In the genomic region with DNA sequence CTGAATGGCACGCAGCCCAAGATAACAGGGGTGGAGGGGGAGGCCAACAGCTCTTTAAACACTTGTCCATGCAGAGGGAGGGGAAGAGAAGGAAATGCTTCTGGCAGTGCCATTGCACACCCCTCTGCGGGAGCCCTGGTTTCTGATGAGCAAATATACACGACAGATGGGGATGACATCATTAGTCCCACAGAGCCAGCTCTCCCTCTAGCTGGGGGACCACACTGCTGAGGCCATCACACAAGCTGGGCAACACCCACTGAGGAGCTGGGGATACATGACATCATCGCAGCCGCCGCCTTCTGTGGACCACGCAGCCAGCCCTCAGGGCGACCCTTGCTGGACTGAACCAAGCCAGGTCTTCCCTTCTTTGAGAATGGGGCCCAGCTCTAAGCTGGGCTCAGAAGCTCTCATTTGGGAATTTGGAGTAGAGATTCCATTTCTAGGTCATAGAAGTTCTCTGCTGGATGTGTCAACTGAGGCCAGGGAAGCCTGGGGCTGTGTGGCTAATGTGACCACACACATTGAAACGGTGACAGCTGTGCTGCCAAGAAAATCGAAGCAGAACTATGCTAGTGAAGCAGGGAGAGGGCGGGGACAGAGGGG, we compare ENCODE assay signal across 11 cellular contexts.
DNase-seq lines count a peak whose midpoint lies in the region; ATAC-seq and TF ChIP-seq lines count a peak whose summit lies in the region.
"Had no signal": no experiment of that assay in that cellular context is flagged by ENCODE, and none has a peak within 500 bp of the region (broad histone marks: within the 10 kb centered on the region; RNA-seq: fewer than 3 reads in every experiment).

No MANE protein-coding gene starts in this region.

- H3K9me3 ChIP-seq in gastrocnemius medialis: no peaks in the 10 kb centered on the region

- in situ Hi-C loops in gastrocnemius medialis (cut with MboI; ENCODE audit: low sequenced_read_pairs in 4 of 4): no loop called here

- no peak for TF ChIP-seq POLR2A in gastrocnemius medialis (IDR thresholded peaks at IDR 0.05)

- ATAC-seq in gastrocnemius medialis (no peak), GM21529 (IDR thresholded peaks at IDR 0.05; ENCODE audit: unreplicated experiment) (no peak), HG03354 (IDR thresholded peaks at IDR 0.05; ENCODE audit: poor library complexity, severe bottlenecking, unreplicated experiment) (no peak)

- DNase-seq in NCI-H524 (lab: John Stamatoyannopoulos, UW): peak; percentile 56 to 81
- DNase-seq in NCI-H524 treated with DMSO at 0.1 percent for 48 hours (lab: John Stamatoyannopoulos, UW): no peak
- DNase-seq in NCI-H774 (lab: John Stamatoyannopoulos, UW): peak; percentile 5
- DNase-seq in fibroblast of the aortic adventitia (ENCODE audit: low read depth): peak; percentile 39
- DNase-seq in gastrocnemius medialis: no peak
- no peak for DNase-seq in COLO829 (ENCODE audit: low spot score)
- DNase-seq: activated CD8-positive, alpha-beta memory T cell treated with anti-CD3 and anti-CD28 coated beads, Interleukin-2, amount 50 U/mL, for 4 hours; NCI-H1105 treated with DMSO at 0.1 percent for 48 hours; stimulated activated CD4-positive, alpha-beta T cell treated with anti-CD3 and anti-CD28 coated beads, Interleukin-15, amount 100 ng/mL, for 24 hours had no signal

- H3K4me3 ChIP-seq in fibroblast of the aortic adventitia (ENCODE audit: low read depth, low read length): no peak overlapping the region
- no peak overlapping the region for H3K4me3 ChIP-seq in gastrocnemius medialis

- H3K4me1 ChIP-seq in gastrocnemius medialis: peaks cover 31 to 37% of the 10 kb centered on the region in 2 donors

- peak overlapping the region; percentile 24 to 93 (median 88) for H3K27ac ChIP-seq in gastrocnemius medialis

- peaks cover 0 to 62% of the 10 kb centered on the region in 2 donors for H3K36me3 ChIP-seq in gastrocnemius medialis

- TF ChIP-seq CTCF in fibroblast of the aortic adventitia (IDR thresholded peaks at IDR 0.05; ENCODE audit: insufficient read depth, low read length): no peak
- no peak for TF ChIP-seq CTCF in gastrocnemius medialis (IDR thresholded peaks at IDR 0.05 in 4 of 5, conservative IDR thresholded peaks at IDR 0.05 in 1 of 5)

- H3K27me3 ChIP-seq in gastrocnemius medialis: no peaks in the 10 kb centered on the region

- intact Hi-C loops in gastrocnemius medialis (cut with DNase I; ENCODE audit: low total_unique reads): no loop called here

Comparison
In these comparisons a context has a peak if more than half of its experiments do, and no peak if none do; other contexts are left out.
1. DNase-seq: peak in NCI-H524 (2 of 2), NCI-H774 (single experiment) and fibroblast of the aortic adventitia (single experiment); none in NCI-H524 treated with DMSO at 0.1 percent for 48 hours (single experiment), gastrocnemius medialis (0 of 2) and COLO829 (single experiment).